Comparison of ENCODE assay signal across 15 cellular contexts in genomic region chr10:99782447-99783286, GRCh38. TPM values are rescaled to one million over a fixed set of nuclear protein-coding genes. Genes with fewer than 3 reads are reported as not detected.
A peak's percentile ranks its signal among the peaks of the same experiment; 100 is the strongest.
DNase-seq lines count a peak whose midpoint lies in the region; ATAC-seq and TF ChIP-seq lines count a peak whose summit lies in the region.
"Had no signal": no experiment of that assay in that cellular context is flagged by ENCODE, and none has a peak within 500 bp of the region (broad histone marks: within the 10 kb centered on the region; RNA-seq: fewer than 3 reads in every experiment).

Gene ABCC2, plus strand, starts transcription at chr10:99782640. Its CDS starts 205 bp downstream, at chr10:99782845.

- peak within 1 kb of the TSS; percentile 82 for H3K4me2 ChIP-seq in HCT116 (ENCODE audit: low read length)
- H3K4me2 ChIP-seq in smooth muscle cell = no peak within 1 kb of the TSS

- POLR2A ChIA-PET in HCT116 (lab: Charles Lee) = interaction anchor here (1.6 to 1.9 kb wide), 2 partner anchors 50 to 161 kb away, joined by 4 to 5 read pairs; no protein-coding TSS in a partner anchor

- no peak for TF ChIP-seq RAD21 in HCT116 (IDR thresholded peaks at IDR 0.05; ENCODE audit: low read depth)

- TF ChIP-seq CTCF in HCT116 (IDR thresholded peaks at IDR 0.05 in 2 of 3, conservative IDR thresholded peaks at IDR 0.05 in 1 of 3; ENCODE audit: borderline replicate concordance in 1 of 3, insufficient read depth in 1 of 3, low read depth in 2 of 3, low read length in 2 of 3) (no peak), smooth muscle cell (IDR thresholded peaks at IDR 0.05; ENCODE audit: borderline replicate concordance, insufficient read depth, poor library complexity, severe bottlenecking) (no peak)

- H3K27me3 ChIP-seq in HCT116 (ENCODE audit: insufficient read depth, low read length) (no peaks in the 10 kb centered on the region), smooth muscle cell (ENCODE audit: low read depth) (no peaks in the 10 kb centered on the region)

- peaks cover 14% of the 10 kb centered on the region for H3F3A ChIP-seq in smooth muscle cell (ENCODE audit: low read depth)

- H3K4me1 ChIP-seq in HCT116 (ENCODE audit: control insufficient read depth in 1 of 2, insufficient read depth in 2 of 2, low read length in 2 of 2) (peaks cover 82 to 89% of the 10 kb centered on the region in 2 experiments), smooth muscle cell (ENCODE audit: low read depth) (peaks cover 9% of the 10 kb centered on the region)

- in situ Hi-C loops in SK-MEL-5 (cut with HindIII; ENCODE audit: low pct_unique_long_range_greater_than_20kb, low sequenced_read_pairs) = no loop called here

- H4K20me1 ChIP-seq in HCT116 (ENCODE audit: insufficient read depth) (no peaks in the 10 kb centered on the region), smooth muscle cell (ENCODE audit: low read depth) (no peaks in the 10 kb centered on the region)

- ATAC-seq in HCT116 (peak; percentile 21), GM19395 (IDR thresholded peaks at IDR 0.05; ENCODE audit: unreplicated experiment) (no peak)
- ATAC-seq: activated T-helper 17 cell treated with anti-CD3 and anti-CD28 coated beads, Interleukin-2, amount 50 U/mL, for 72 hours; natural killer cell; PC-3; T-cell had no signal

- H3K79me2 ChIP-seq in HCT116 (ENCODE audit: insufficient read depth, low read length) = 0 out of 2 replicates have a peak, but pooled peaks cover 5% of the 10 kb centered on the region
- no peaks in the 10 kb centered on the region for H3K79me2 ChIP-seq in smooth muscle cell (ENCODE audit: low read depth)

- no peak within 1 kb of the TSS for H2AFZ ChIP-seq in HCT116 (ENCODE audit: low read depth, low read length, poor library complexity, severe bottlenecking)
- H2AFZ ChIP-seq in smooth muscle cell (ENCODE audit: low read depth) = no peak within 1 kb of the TSS

- WGBS in smooth muscle cell (ENCODE audit: low lambda C conversion rate) = 91% methylated on average over 7 of the region's 7 CpGs

- CTCF ChIA-PET in HCT116 (lab: Charles Lee) = no interaction called here

- RAD21 ChIA-PET in HCT116 (lab: Charles Lee; ENCODE audit: low non-redundant PET in 1 of 2, low total read pairs in 2 of 2, uncharacterized antibody in 2 of 2, unreplicated experiment in 2 of 2) = no interaction called here

- intact Hi-C loops in HCT116 (cut with micrococcal nuclease) = no loop called here

- H3K9me3 ChIP-seq in HCT116 (ENCODE audit: control insufficient read depth in 1 of 2, insufficient read depth in 1 of 2, low read depth in 1 of 2, low read length in 2 of 2) (no peaks in the 10 kb centered on the region), smooth muscle cell (replicated peaks; ENCODE audit: low read depth) (no peaks in the 10 kb centered on the region)

- DNase-seq in HCT116 (ENCODE audit: low read depth, low spot score) (no peak), SK-MEL-5 (ENCODE audit: low read depth, low spot score) (peak; percentile 94), kidney tubule cell (ENCODE audit: low spot score) (peak; percentile 27), smooth muscle cell (lab: John Stamatoyannopoulos, UW; ENCODE audit: unreplicated experiment) (no peak), islet precursor cell (no peak), T1000 (lab: John Stamatoyannopoulos, UW) (no peak)
- DNase-seq: activated B cell treated with CpG ODN at 0.5 μM for 24 hours, amniotic stem cell, natural killer cell, NCI-H1930, NCI-H526, PC-3, T-cell had no signal

- TSS peak; percentile 51 for BruUV-seq in HCT116 (replicated peaks; lab: Mats Ljungman, UMichigan)

- H3K27ac ChIP-seq in HCT116 (ENCODE audit: low read depth, low read length) = peak within 1 kb of the TSS; percentile 100
- H3K27ac ChIP-seq in smooth muscle cell (ENCODE audit: low read depth) = no peak within 1 kb of the TSS

- H3K36me3 ChIP-seq in HCT116 (ENCODE audit: control insufficient read depth in 1 of 2, insufficient read depth in 2 of 2, low read length in 2 of 2) (peaks cover 0 to 6% of the 10 kb centered on the region in 2 experiments; a peak in 1 of 4 replicates), smooth muscle cell (ENCODE audit: low read depth) (no peaks in the 10 kb centered on the region)

- TF ChIP-seq POLR2A in HCT116 (IDR thresholded peaks at IDR 0.05; ENCODE audit: borderline replicate concordance, extremely low read depth, insufficient read depth, insufficient read length) = no peak

- H3K4me3 ChIP-seq in HCT116 (replicated peaks in 1 of 2; ENCODE audit: low read depth in 1 of 2, low read length in 2 of 2) (peak within 1 kb of the TSS; percentile 4 to 43), smooth muscle cell (peak within 1 kb of the TSS; percentile 22)

- peak within 1 kb of the TSS; percentile 76 for H3K9ac ChIP-seq in HCT116 (ENCODE audit: low read length)
- no peak within 1 kb of the TSS for H3K9ac ChIP-seq in smooth muscle cell (ENCODE audit: low read depth)

- H3K9me2 ChIP-seq in HCT116 (ENCODE audit: insufficient read depth) = no peaks in the 10 kb centered on the region

TF ChIP-seq in HCT116, 20 proteins besides CTCF, POLR2A, EP300 and RAD21:
- TF ChIP-seq ZNF274 (IDR thresholded peaks at IDR 0.05; ENCODE audit: low read depth, low read length) = no peak
- no peak for TF ChIP-seq ZFX (IDR thresholded peaks at IDR 0.05)
- TF ChIP-seq, protein P1, sequence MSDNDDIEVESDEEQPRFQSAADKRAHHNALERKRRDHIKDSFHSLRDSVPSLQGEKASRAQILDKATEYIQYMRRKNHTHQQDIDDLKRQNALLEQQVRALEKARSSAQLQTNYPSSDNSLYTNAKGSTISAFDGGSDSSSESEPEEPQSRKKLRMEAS (IDR thresholded peaks at IDR 0.05) = no peak
- no peak for TF ChIP-seq JUND (IDR thresholded peaks at IDR 0.05)
- TF ChIP-seq CBX3 (IDR thresholded peaks at IDR 0.05; ENCODE audit: low read depth) = no peak
- peak; percentile 89 for TF ChIP-seq TCF7L2 (IDR thresholded peaks at IDR 0.05; ENCODE audit: borderline replicate concordance, extremely low read depth, insufficient read depth, insufficient read length)
- no peak for TF ChIP-seq EZH2 (IDR thresholded peaks at IDR 0.05)
- TF ChIP-seq POLR2AphosphoS5 (IDR thresholded peaks at IDR 0.05; ENCODE audit: low read depth, low read length) = peak; percentile 50
TF ChIP-seq in HCT116: peak in this region for 2.

RNA-seq across cellular contexts. Expression of gene ABCC2, which starts in this region (rescaled TPM):
- total RNA-seq in HCT116 (2021; ENCODE audit: unreplicated experiment) = 88.2 TPM
- polyA plus RNA-seq in HCT116 (2012) = 8.1 and 12.2 TPM in 2 replicates
- total RNA-seq in SK-MEL-5 (2014; rRNA removed; shearing (Covaris generic)) = 99.4 and 113 TPM in 2 replicates
- 43.6 and 56.0 TPM in 2 replicates for polyA plus RNA-seq in SK-MEL-5 (2015; cell fraction: cytosol; rRNA removed)
- polyA plus RNA-seq in SK-MEL-5 (2015; cell fraction: nucleus; rRNA removed) = 480 and 534 TPM in 2 replicates
- total RNA-seq in smooth muscle cell = 0.36 and 0.72 TPM in 2 replicates
- 1.9 and 3.0 TPM in 2 replicates for polyA plus RNA-seq in smooth muscle cell

Comparison
In these comparisons a context has a peak if more than half of its experiments do, and no peak if none do; other contexts are left out.
1. RNA of gene ABCC2 (total RNA-seq): 99.4 to 113 TPM in SK-MEL-5 and 88.2 TPM in HCT116 (single experiment); 0.36 to 0.72 TPM in smooth muscle cell; every median in the first group is over 10 times any median in the second.
2. DNase-seq: peak in SK-MEL-5 (single experiment) and kidney tubule cell (single experiment); none in HCT116 (single experiment), smooth muscle cell (single experiment), islet precursor cell (single experiment) and T1000 (single experiment).